Comparison of ENCODE assay signal across 8 cellular contexts in the genomic region with DNA sequence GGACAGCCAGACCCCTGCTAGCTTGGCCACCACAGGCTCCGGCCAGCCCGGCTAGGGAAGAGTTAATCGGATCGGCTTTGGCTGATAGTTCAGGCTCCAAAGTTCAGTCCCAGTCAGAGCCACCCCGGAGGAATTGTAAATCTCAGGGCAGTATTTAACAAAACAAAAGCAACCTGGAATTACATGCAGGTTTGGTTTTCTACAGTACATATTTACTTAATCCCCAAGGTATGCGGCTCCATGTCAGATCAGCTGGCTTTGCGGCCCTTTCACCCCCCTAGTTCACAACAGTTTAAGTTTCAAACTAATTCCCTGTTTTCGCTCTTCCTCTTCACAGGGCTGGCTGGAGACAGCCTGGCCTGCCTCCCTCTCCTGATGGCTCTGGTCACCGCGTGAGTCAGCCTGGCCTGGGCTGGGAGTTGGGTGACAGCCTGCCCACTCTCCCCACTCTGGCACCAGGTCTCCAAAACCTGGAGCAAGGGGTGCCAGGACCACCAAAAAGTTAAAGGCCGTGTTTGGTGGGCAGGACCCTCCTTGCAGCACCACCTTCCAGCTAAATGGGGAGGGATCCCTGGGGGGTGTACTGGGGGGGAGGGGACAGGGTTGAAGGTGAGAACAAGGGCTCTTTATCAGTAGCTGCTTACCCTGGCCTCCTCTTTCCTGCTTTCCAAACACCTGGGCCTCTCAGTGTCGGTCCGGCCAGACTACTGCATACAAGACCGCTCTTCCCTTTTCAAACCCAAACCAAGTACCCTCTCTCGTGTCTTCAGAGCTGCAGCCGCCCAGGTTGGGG. TPM values are rescaled to one million over a fixed set of nuclear protein-coding genes. Genes with fewer than 3 reads are reported as not detected.
DNase-seq lines count a peak whose midpoint lies in the region; TF ChIP-seq lines count a peak whose summit lies in the region.

No MANE protein-coding gene starts in this region.

- H3K9me3 Mint-ChIP-seq in activated T-helper 1 cell treated with anti-CD3 and anti-CD28 coated beads, Interleukin-12 subunit alpha, Interleukin-12 subunit beta, Interleukin-2, Interleukin-4 antibody, amounts not matched to agents 30 ng/mL and 10 ng/mL and 1 ng/mL, durations not matched to agents 14 hours and 24 hours and 36 hours, result no peaks in the 10 kb centered on the region

- peak overlapping the region; percentile 80 to 86 for H3K27ac ChIP-seq in ovary

- peaks cover 5% of the 10 kb centered on the region for H3K4me1 ChIP-seq in ovary (ENCODE audit: insufficient read depth)

- TF ChIP-seq POLR2A in ovary (IDR thresholded peaks at IDR 0.05), result no peak

- TF ChIP-seq EP300 in ovary (IDR thresholded peaks at IDR 0.05), result no peak

- WGBS in ovary, 3 donors, result 1 to 3% (median 3%) methylated on average over 16 of the region's 16 CpGs

- DNase-seq in AG09309 (ENCODE audit: low read depth) (no peak), HK-2 (ENCODE audit: unreplicated experiment) (peak; percentile 64), cardiac septum (ENCODE audit: low spot score) (peak; percentile 86), ovary (peak in 3 of 5 donors; percentile 58 to 61 (median 60)), SKM-1 (lab: John Stamatoyannopoulos, UW; ENCODE audit: unreplicated experiment) (no peak), NCI-H2107 (lab: John Stamatoyannopoulos, UW) (no peak)
- no peak for DNase-seq in activated T-helper 1 cell treated with anti-CD3 and anti-CD28 coated beads, Interleukin-12 subunit alpha, Interleukin-12 subunit beta, Interleukin-2, Interleukin-4 antibody, amounts not matched to agents 30 ng/mL and 10 ng/mL and 1 ng/mL, durations not matched to agents 14 hours and 24 hours and 36 hours (ENCODE audit: low spot score)
- DNase-seq in stimulated activated CD4-positive, alpha-beta T cell treated with anti-CD3 and anti-CD28 coated beads, Interleukin-12 subunit alpha, Interleukin-12 subunit beta, amount 100 ng/mL, for 4 hours, result no peak

- no peaks in the 10 kb centered on the region for H3K36me3 ChIP-seq in ovary

- no peak for TF ChIP-seq CTCF in AG09309 (IDR thresholded peaks at IDR 0.05; ENCODE audit: control insufficient read depth, insufficient read depth, low read depth, low read length, missing control alignments)
- no peak for TF ChIP-seq CTCF in ovary (IDR thresholded peaks at IDR 0.05)

- peak overlapping the region; percentile 53 for H3K4me3 ChIP-seq in AG09309 (ENCODE audit: control insufficient read depth, low read depth, low read length)
- peak overlapping the region; percentile 80 for H3K4me3 ChIP-seq in ovary

- H3K36me3 Mint-ChIP-seq in activated T-helper 1 cell treated with anti-CD3 and anti-CD28 coated beads, Interleukin-12 subunit alpha, Interleukin-12 subunit beta, Interleukin-2, Interleukin-4 antibody, amounts not matched to agents 30 ng/mL and 10 ng/mL and 1 ng/mL, durations not matched to agents 14 hours and 24 hours and 36 hours (ENCODE audit: low read depth), result peaks cover 34% of the 10 kb centered on the region

- intact Hi-C loops in activated T-helper 1 cell treated with anti-CD3 and anti-CD28 coated beads, Interleukin-12 subunit alpha, Interleukin-12 subunit beta, Interleukin-2, Interleukin-4 antibody, amounts not matched to agents 30 ng/mL and 10 ng/mL and 1 ng/mL, durations not matched to agents 14 hours and 24 hours and 36 hours (cut with micrococcal nuclease), result loop anchor here (1.0 to 5.0 kb wide), 2 partner anchors 231 to 809 kb away; partner anchors contain the start of genes CLCN6 and MTHFR
- intact Hi-C loops in cardiac septum (cut with DNase I), result loop anchor here (5.0 kb wide), 3 partner anchors 154 to 279 kb away; no protein-coding TSS in a partner anchor
- intact Hi-C loops in ovary (cut with DNase I), result loop anchor here (2.0 to 10.0 kb wide), 8 partner anchors 61 to 301 kb away; no protein-coding TSS in a partner anchor

- H3K27me3 Mint-ChIP-seq in activated T-helper 1 cell treated with anti-CD3 and anti-CD28 coated beads, Interleukin-12 subunit alpha, Interleukin-12 subunit beta, Interleukin-2, Interleukin-4 antibody, amounts not matched to agents 30 ng/mL and 10 ng/mL and 1 ng/mL, durations not matched to agents 14 hours and 24 hours and 36 hours (ENCODE audit: insufficient read depth), result no peaks in the 10 kb centered on the region

- H3K27me3 ChIP-seq in ovary, result no peaks in the 10 kb centered on the region

- H3K4me1 Mint-ChIP-seq in activated T-helper 1 cell treated with anti-CD3 and anti-CD28 coated beads, Interleukin-12 subunit alpha, Interleukin-12 subunit beta, Interleukin-2, Interleukin-4 antibody, amounts not matched to agents 30 ng/mL and 10 ng/mL and 1 ng/mL, durations not matched to agents 14 hours and 24 hours and 36 hours (ENCODE audit: low read depth), result peaks cover 79% of the 10 kb centered on the region

- H3K4me3 Mint-ChIP-seq in activated T-helper 1 cell treated with anti-CD3 and anti-CD28 coated beads, Interleukin-12 subunit alpha, Interleukin-12 subunit beta, Interleukin-2, Interleukin-4 antibody, amounts not matched to agents 30 ng/mL and 10 ng/mL and 1 ng/mL, durations not matched to agents 14 hours and 24 hours and 36 hours, result peak overlapping the region; percentile 97

- no peaks in the 10 kb centered on the region for H3K9me3 ChIP-seq in ovary

- H3K27ac Mint-ChIP-seq in activated T-helper 1 cell treated with anti-CD3 and anti-CD28 coated beads, Interleukin-12 subunit alpha, Interleukin-12 subunit beta, Interleukin-2, Interleukin-4 antibody, amounts not matched to agents 30 ng/mL and 10 ng/mL and 1 ng/mL, durations not matched to agents 14 hours and 24 hours and 36 hours, result peak overlapping the region; percentile 79

RNA-seq across cellular contexts. Expression of gene DHRS3, which starts 1.9 kb away (rescaled TPM):
- total RNA-seq in activated T-helper 1 cell treated with anti-CD3 and anti-CD28 coated beads, Interleukin-12 subunit alpha, Interleukin-12 subunit beta, Interleukin-2, Interleukin-4 antibody, amounts not matched to agents 30 ng/mL and 10 ng/mL and 1 ng/mL, durations not matched to agents 14 hours and 24 hours and 36 hours, result 109 and 111 TPM in 2 replicates
- 41.8 TPM for total RNA-seq in cardiac septum
- total RNA-seq in ovary, result 10 to 100 TPM; 25.8 to 92.3 (median 57.8) TPM
- polyA plus RNA-seq in ovary, result 10 to 100 TPM; 32.5 to 33.8 TPM

RNA-seq across cellular contexts. Expression of gene AADACL4, which starts 27.8 kb away (rescaled TPM):
- total RNA-seq in activated T-helper 1 cell treated with anti-CD3 and anti-CD28 coated beads, Interleukin-12 subunit alpha, Interleukin-12 subunit beta, Interleukin-2, Interleukin-4 antibody, amounts not matched to agents 30 ng/mL and 10 ng/mL and 1 ng/mL, durations not matched to agents 14 hours and 24 hours and 36 hours, result not detected in 2 replicates
- total RNA-seq in cardiac septum (not detected), ovary (not detected)
- under 1 TPM in 1 of 2 donors, not detected in 1; 0.38 TPM for polyA plus RNA-seq in ovary

Comparison
In these comparisons a context has a peak if more than half of its experiments do, and no peak if none do; other contexts are left out.
1. DNase-seq: peak in HK-2 (single experiment), cardiac septum (single experiment) and ovary (3 of 5); none in AG09309 (single experiment), activated T-helper 1 cell treated with anti-CD3 and anti-CD28 coated beads, Interleukin-12 subunit alpha, Interleukin-12 subunit beta, Interleukin-2, Interleukin-4 antibody, amounts not matched to agents 30 ng/mL and 10 ng/mL and 1 ng/mL, durations not matched to agents 14 hours and 24 hours and 36 hours (single experiment), SKM-1 (single experiment), NCI-H2107 (single experiment) and stimulated activated CD4-positive, alpha-beta T cell treated with anti-CD3 and anti-CD28 coated beads, Interleukin-12 subunit alpha, Interleukin-12 subunit beta, amount 100 ng/mL, for 4 hours (single experiment).